In genomic region chr17:38848939-38849563, GRCh38 we compare ENCODE assay signal across 20 cellular contexts. TPM values are rescaled to one million over a fixed set of nuclear protein-coding genes. Genes with fewer than 3 reads are reported as not detected.
A peak's percentile ranks its signal among the peaks of the same experiment; 100 is the strongest.
DNase-seq lines count a peak whose midpoint lies in the region; ATAC-seq and TF ChIP-seq lines count a peak whose summit lies in the region.
"Had no signal": no experiment of that assay in that cellular context is flagged by ENCODE, and none has a peak within 500 bp of the region (broad histone marks: within the 10 kb centered on the region; RNA-seq: fewer than 3 reads in every experiment).

No MANE protein-coding gene starts in this region.

- H3K27ac ChIP-seq in HEK293 (ENCODE audit: extremely low read depth, low read depth, low read length) (0 out of 2 replicates have a peak overlapping the region, but pooled peaks have one; percentile 3), caudate nucleus (ENCODE audit: low read depth, low read length) (no peak overlapping the region)
- H3K27ac ChIP-seq: thoracic aorta had no signal

- TF ChIP-seq CTCF in HEK293 (tag by site-specific recombination; IDR thresholded peaks at IDR 0.05) (no peak), neural crest cell (conservative IDR thresholded peaks at IDR 0.05) (no peak)

- peak overlapping the region; percentile 66 for H3K4me3 Mint-ChIP-seq in activated naive CD4-positive, alpha-beta T cell treated with anti-CD3 and anti-CD28 coated beads, Interleukin-2, amount 50 U/mL, for 24 hours
- H3K4me3 Mint-ChIP-seq in activated naive CD8-positive, alpha-beta T cell = peak overlapping the region; percentile 54
- H3K4me3 Mint-ChIP-seq in neural crest cell (peak overlapping the region; percentile 71), T-cell (no peak overlapping the region)
- H3K4me3 Mint-ChIP-seq: dendritic cell treated with granulocyte-macrophage colony-stimulating factor and Interleukin-4, amounts not matched to agents 40 ng/mL and 50 ng/mL, for 4 days had no signal

- no peak for DNase-seq in activated naive CD4-positive, alpha-beta T cell treated with anti-CD3 and anti-CD28 coated beads, Interleukin-2, amount 50 U/mL, for 16 hours
- DNase-seq in neural crest cell (ENCODE audit: low read depth, low spot score) = no peak
- DNase-seq in NCI-H2107 (lab: John Stamatoyannopoulos, UW) = no peak
- DNase-seq in T-cell = no peak
- DNase-seq in caudate nucleus (lab: John Stamatoyannopoulos, UW) = no peak
- DNase-seq: activated CD4-positive, CD25-positive, alpha-beta regulatory T cell; DND-41; foreskin melanocyte; kidney; NCI-H1105; NCI-H2171; NCI-H526 treated with DMSO at 0.1 percent for 48 hours; right cardiac atrium; T-helper 9 cell had no signal

- peaks cover 44% of the 10 kb centered on the region for H3K36me3 Mint-ChIP-seq in activated naive CD4-positive, alpha-beta T cell treated with anti-CD3 and anti-CD28 coated beads, Interleukin-2, amount 50 U/mL, for 24 hours
- H3K36me3 Mint-ChIP-seq in activated naive CD8-positive, alpha-beta T cell = peaks cover 34% of the 10 kb centered on the region
- H3K36me3 Mint-ChIP-seq in neural crest cell (ENCODE audit: low read depth) (peaks cover 38% of the 10 kb centered on the region), T-cell (peaks cover 50% of the 10 kb centered on the region)

- peaks cover 32% of the 10 kb centered on the region for H3K4me1 Mint-ChIP-seq in activated naive CD4-positive, alpha-beta T cell treated with anti-CD3 and anti-CD28 coated beads, Interleukin-2, amount 50 U/mL, for 24 hours
- peaks cover 32% of the 10 kb centered on the region for H3K4me1 Mint-ChIP-seq in activated naive CD8-positive, alpha-beta T cell (ENCODE audit: low read depth)
- H3K4me1 Mint-ChIP-seq in neural crest cell (peaks cover 39% of the 10 kb centered on the region), T-cell (peaks cover 40 to 42% (median 41%) of the 10 kb centered on the region in 3 donors)

- H3K4me1 ChIP-seq in HEK293 (ENCODE audit: control insufficient read depth, insufficient read depth, low read length) = peaks cover 3% of the 10 kb centered on the region

- H3K27ac Mint-ChIP-seq in activated naive CD4-positive, alpha-beta T cell treated with anti-CD3 and anti-CD28 coated beads, Interleukin-2, amount 50 U/mL, for 24 hours = peak overlapping the region; percentile 83
- peak overlapping the region; percentile 22 for H3K27ac Mint-ChIP-seq in activated naive CD8-positive, alpha-beta T cell
- no peak overlapping the region for H3K27ac Mint-ChIP-seq in neural crest cell (ENCODE audit: unreplicated experiment)
- no peak overlapping the region for H3K27ac Mint-ChIP-seq in T-cell
- H3K27ac Mint-ChIP-seq: dendritic cell treated with granulocyte-macrophage colony-stimulating factor and Interleukin-4, amounts not matched to agents 40 ng/mL and 50 ng/mL, for 4 days had no signal

- H3K36me3 ChIP-seq in HEK293 (ENCODE audit: control insufficient read depth in 2 of 2, insufficient read depth in 1 of 2, low read length in 2 of 2) = peaks cover 62 to 69% of the 10 kb centered on the region in 2 experiments

- CTCF ChIA-PET in HEK293 (lab: Yijun Ruan, JAX) (interaction anchor here (1.2 kb wide), 1 partner anchor 303 kb away, joined by 3 read pairs; no protein-coding TSS in a partner anchor), T-cell (lab: Charles Lee) (no interaction called here)

- POLR2A ChIA-PET in HEK293 (lab: Yijun Ruan, JAX) (interaction anchor here (0.9 to 2.7 kb wide), 12 partner anchors 9 to 304 kb away, joined by 3 to 13 read pairs (median 6); partner anchors contain the start of genes CWC25 and LASP1), T-cell (lab: Charles Lee) (no interaction called here)

- no peaks in the 10 kb centered on the region for H3K9me3 ChIP-seq in HEK293 (ENCODE audit: control insufficient read depth, insufficient read depth, low read depth, low read length)
- H3K9me3 ChIP-seq: thoracic aorta had no signal

- no peak overlapping the region for H3K4me3 ChIP-seq in HEK293 (ENCODE audit: low read depth, low read length)
- H3K4me3 ChIP-seq: thoracic aorta had no signal

- H3K9me3 Mint-ChIP-seq in activated naive CD4-positive, alpha-beta T cell treated with anti-CD3 and anti-CD28 coated beads, Interleukin-2, amount 50 U/mL, for 24 hours = no peaks in the 10 kb centered on the region
- no peaks in the 10 kb centered on the region for H3K9me3 Mint-ChIP-seq in activated naive CD8-positive, alpha-beta T cell (ENCODE audit: low read depth)
- H3K9me3 Mint-ChIP-seq in neural crest cell = no peaks in the 10 kb centered on the region
- H3K9me3 Mint-ChIP-seq in T-cell = no peaks in the 10 kb centered on the region
- H3K9me3 Mint-ChIP-seq: activated naive CD4-positive, alpha-beta T cell treated with anti-CD3 and anti-CD28 coated beads, Interleukin-2, amount 50 U/mL, for 72 hours; dendritic cell treated with granulocyte-macrophage colony-stimulating factor and Interleukin-4, amounts not matched to agents 40 ng/mL and 50 ng/mL, for 4 days had no signal

- H3K27me3 Mint-ChIP-seq in activated naive CD4-positive, alpha-beta T cell treated with anti-CD3 and anti-CD28 coated beads, Interleukin-2, amount 50 U/mL, for 24 hours = no peaks in the 10 kb centered on the region
- H3K27me3 Mint-ChIP-seq in activated naive CD8-positive, alpha-beta T cell = no peaks in the 10 kb centered on the region
- H3K27me3 Mint-ChIP-seq in neural crest cell (ENCODE audit: low read depth) (no peaks in the 10 kb centered on the region), T-cell (no peaks in the 10 kb centered on the region)
- H3K27me3 Mint-ChIP-seq: dendritic cell treated with granulocyte-macrophage colony-stimulating factor and Interleukin-4, amounts not matched to agents 40 ng/mL and 50 ng/mL, for 4 days had no signal

- no peak for ATAC-seq in T-cell (replicated peaks in 1 of 4)
- ATAC-seq: activated naive CD4-positive, alpha-beta T cell treated with anti-CD3 and anti-CD28 coated beads, Interleukin-2, amount 50 U/mL, for 72 hours; right cardiac atrium had no signal

TF ChIP-seq in HEK293, 187 proteins besides CTCF, POLR2A, EP300 and RAD21:
- TF ChIP-seq ZNF354C (tag by site-specific recombination; IDR thresholded peaks at IDR 0.05; ENCODE audit: borderline replicate concordance, low read depth) (no peak), ZNF626 (tag by site-specific recombination; IDR thresholded peaks at IDR 0.05) (no peak), ZNF121 (tag by site-specific recombination; IDR thresholded peaks at IDR 0.05) (peak; percentile 71; the same call in 1 of the 2 replicates)
- TF ChIP-seq, protein P1, sequence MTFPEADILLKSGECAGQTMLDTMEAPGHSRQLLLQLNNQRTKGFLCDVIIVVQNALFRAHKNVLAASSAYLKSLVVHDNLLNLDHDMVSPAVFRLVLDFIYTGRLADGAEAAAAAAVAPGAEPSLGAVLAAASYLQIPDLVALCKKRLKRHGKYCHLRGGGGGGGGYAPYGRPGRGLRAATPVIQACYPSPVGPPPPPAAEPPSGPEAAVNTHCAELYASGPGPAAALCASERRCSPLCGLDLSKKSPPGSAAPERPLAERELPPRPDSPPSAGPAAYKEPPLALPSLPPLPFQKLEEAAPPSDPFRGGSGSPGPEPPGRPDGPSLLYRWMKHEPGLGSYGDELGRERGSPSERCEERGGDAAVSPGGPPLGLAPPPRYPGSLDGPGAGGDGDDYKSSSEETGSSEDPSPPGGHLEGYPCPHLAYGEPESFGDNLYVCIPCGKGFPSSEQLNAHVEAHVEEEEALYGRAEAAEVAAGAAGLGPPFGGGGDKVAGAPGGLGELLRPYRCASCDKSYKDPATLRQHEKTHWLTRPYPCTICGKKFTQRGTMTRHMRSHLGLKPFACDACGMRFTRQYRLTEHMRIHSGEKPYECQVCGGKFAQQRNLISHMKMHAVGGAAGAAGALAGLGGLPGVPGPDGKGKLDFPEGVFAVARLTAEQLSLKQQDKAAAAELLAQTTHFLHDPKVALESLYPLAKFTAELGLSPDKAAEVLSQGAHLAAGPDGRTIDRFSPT (tag by site-specific recombination; IDR thresholded peaks at IDR 0.05) = no peak

RNA-seq across cellular contexts. Expression of gene RPL23, which starts 4.5 kb away (rescaled TPM):
- total RNA-seq in neural crest cell = 1,802 and 1,851 TPM in 2 replicates
- total RNA-seq in T-cell = 1,000 to 10,000 TPM; 1,638 to 2,124 (median 1,743) TPM

RNA-seq across cellular contexts. Expression of gene LASP1, which starts 20.8 kb away (rescaled TPM):
- total RNA-seq in neural crest cell (87.4 and 94.3 TPM in 2 replicates), T-cell (100 to 1,000 TPM in 4 of 5 donors, 10 to 100 TPM in 1; 97.2 to 157 (median 122) TPM)

RNA-seq across cellular contexts. Expression of gene CWC25, which starts 23.9 kb away (rescaled TPM):
- total RNA-seq in neural crest cell (18.9 and 19.3 TPM in 2 replicates), T-cell (10 to 100 TPM; 31.5 to 45.8 (median 44.3) TPM)

RNA-seq across cellular contexts. Expression of gene PIP4K2B, which starts 49.7 kb away (rescaled TPM):
- 95.3 and 105 TPM in 2 replicates for total RNA-seq in neural crest cell
- 10 to 100 TPM; 36.4 to 60.3 (median 52.6) TPM for total RNA-seq in T-cell

Comparison
In these comparisons a context has a peak if more than half of its experiments do, and no peak if none do; other contexts are left out.
1. H3K27ac Mint-ChIP-seq: peak in activated naive CD4-positive, alpha-beta T cell treated with anti-CD3 and anti-CD28 coated beads, Interleukin-2, amount 50 U/mL, for 24 hours (single experiment) and activated naive CD8-positive, alpha-beta T cell (single experiment); none in neural crest cell (single experiment) and T-cell (0 of 2).
2. H3K4me3 Mint-ChIP-seq: peak in activated naive CD4-positive, alpha-beta T cell treated with anti-CD3 and anti-CD28 coated beads, Interleukin-2, amount 50 U/mL, for 24 hours (single experiment), activated naive CD8-positive, alpha-beta T cell (single experiment) and neural crest cell (single experiment); none in T-cell (0 of 3).